8 cellular contexts compared by ENCODE assay signal in genomic region chr17:28726912-28727726, GRCh38. TPM values are rescaled to one million over a fixed set of nuclear protein-coding genes. Genes with fewer than 3 reads are reported as not detected.
DNase-seq lines count a peak whose midpoint lies in the region; ATAC-seq and TF ChIP-seq lines count a peak whose summit lies in the region.

No MANE protein-coding gene starts in this region.

- peak; percentile 78 for DNase-seq in DMS114 treated with DMSO at 0.1 percent for 48 hours (lab: John Stamatoyannopoulos, UW; ENCODE audit: unreplicated experiment)
- peak; percentile 93 for DNase-seq in Jurkat, Clone E6-1 (ENCODE audit: low read depth, low spot score)
- peak; percentile 93 for DNase-seq in PC-3
- DNase-seq in activated T-cell treated with anti-CD3 and anti-CD28 coated beads, Interleukin-2, amount 50 U/mL, for 4 hours: peak; percentile 89
- DNase-seq in stimulated activated CD8-positive, alpha-beta memory T cell treated with anti-CD3 and anti-CD28 coated beads, Interleukin-7, amount 100 ng/mL, for 4 hours (ENCODE audit: low read depth in 2 of 2): peak; percentile 82 to 85

- peak overlapping the region; percentile 88 for H3K4me3 ChIP-seq in Jurkat, Clone E6-1 (ENCODE audit: low read length)
- H3K4me3 ChIP-seq in PC-3 (ENCODE audit: low read length) (peak overlapping the region; percentile 86), esophagus (ENCODE audit: low read depth in 1 of 2, low read length in 2 of 2) (peak overlapping the region; percentile 70 to 80), muscle layer of duodenum (ENCODE audit: low read depth in 1 of 2, low read length in 2 of 2) (peak overlapping the region; percentile 62 to 79)

- H3K36me3 ChIP-seq in PC-3 (ENCODE audit: low read depth, low read length) (peaks cover 25% of the 10 kb centered on the region), esophagus (ENCODE audit: control insufficient read depth in 2 of 2, insufficient read depth in 2 of 2, low read length in 1 of 2) (peaks cover 0 to 15% of the 10 kb centered on the region in 2 donors), muscle layer of duodenum (ENCODE audit: control insufficient read depth in 1 of 2, insufficient read depth in 2 of 2, low read length in 2 of 2) (peaks cover 27 to 37% of the 10 kb centered on the region in 2 donors)

- H2AFZ ChIP-seq in PC-3 (ENCODE audit: low read length): peak overlapping the region; percentile 72

- H3K4me1 Mint-ChIP-seq in activated T-cell treated with anti-CD3 and anti-CD28 coated beads, Interleukin-2, amount 50 U/mL, for 4 hours (ENCODE audit: low read depth): peaks cover 44% of the 10 kb centered on the region

- H3K79me2 ChIP-seq in PC-3 (ENCODE audit: low read length): peaks cover 14% of the 10 kb centered on the region

- intact Hi-C loops in PC-3 (cut with micrococcal nuclease): loop anchor here (1.0 to 10.0 kb wide), 4 partner anchors 16 to 226 kb away; partner anchors contain the start of gene DHRS13

- peak; percentile 93 for TF ChIP-seq CTCF in PC-3 (conservative IDR thresholded peaks at IDR 0.05; ENCODE audit: low read depth, low read length)

- peaks cover 6% of the 10 kb centered on the region for H3F3A ChIP-seq in PC-3 (ENCODE audit: low read length, unreplicated experiment)

- H3K4me1 ChIP-seq in PC-3 (ENCODE audit: insufficient read depth, low read length): peaks cover 36% of the 10 kb centered on the region
- peaks cover 0 to 19% of the 10 kb centered on the region in 2 donors for H3K4me1 ChIP-seq in esophagus (ENCODE audit: control insufficient read depth in 2 of 2, insufficient read depth in 2 of 2, low read length in 1 of 2)
- H3K4me1 ChIP-seq in muscle layer of duodenum (ENCODE audit: control insufficient read depth in 1 of 2, insufficient read depth in 2 of 2, low read length in 2 of 2): peaks cover 4 to 31% of the 10 kb centered on the region in 2 donors

- H3K9me3 ChIP-seq in PC-3 (ENCODE audit: low read length) (no peaks in the 10 kb centered on the region), esophagus (ENCODE audit: control insufficient read depth in 2 of 2, insufficient read depth in 1 of 2, low read depth in 1 of 2, low read length in 1 of 2) (no peaks in the 10 kb centered on the region), muscle layer of duodenum (ENCODE audit: control insufficient read depth in 1 of 2, low read length in 2 of 2) (no peaks in the 10 kb centered on the region)

- CTCF ChIA-PET in PC-3 (lab: Charles Lee): interaction anchor here (0.5 to 4.0 kb wide), 12 partner anchors 8 to 395 kb away, joined by 3 to 55 read pairs (median 6); partner anchors contain the start of gene PHF12

- no peaks in the 10 kb centered on the region for H3K9me2 ChIP-seq in PC-3 (replicated peaks; ENCODE audit: low read length)

- no peaks in the 10 kb centered on the region for H3K27me3 ChIP-seq in PC-3 (ENCODE audit: low read length)
- no peaks in the 10 kb centered on the region for H3K27me3 ChIP-seq in esophagus (ENCODE audit: control insufficient read depth in 1 of 2, insufficient read depth in 2 of 2, low read length in 2 of 2)
- no peaks in the 10 kb centered on the region for H3K27me3 ChIP-seq in muscle layer of duodenum (ENCODE audit: low read depth, low read length)

- H3K9ac ChIP-seq in PC-3 (ENCODE audit: low read length): peak overlapping the region; percentile 94

- no peaks in the 10 kb centered on the region for H3K27me3 Mint-ChIP-seq in activated T-cell treated with anti-CD3 and anti-CD28 coated beads, Interleukin-2, amount 50 U/mL, for 4 hours (ENCODE audit: low read depth)

- peak overlapping the region; percentile 94 for H3K4me3 Mint-ChIP-seq in activated T-cell treated with anti-CD3 and anti-CD28 coated beads, Interleukin-2, amount 50 U/mL, for 4 hours

- 2% methylated on average over 41 of the region's 41 CpGs for WGBS in esophagus, 2 donors

- ATAC-seq in GM21528 (IDR thresholded peaks at IDR 0.05; ENCODE audit: low FRiP score, unreplicated experiment) (peak; percentile 42), PC-3 (peak; percentile 29)
- ATAC-seq in activated T-cell treated with anti-CD3 and anti-CD28 coated beads, Interleukin-2, amount 50 U/mL, for 4 hours: peak; percentile 26 to 31

- peak overlapping the region; percentile 100 for H3K4me2 ChIP-seq in PC-3 (ENCODE audit: low read length)

- H3K36me3 Mint-ChIP-seq in activated T-cell treated with anti-CD3 and anti-CD28 coated beads, Interleukin-2, amount 50 U/mL, for 4 hours (ENCODE audit: insufficient read depth): peaks cover 29% of the 10 kb centered on the region

- H3K27ac ChIP-seq in PC-3 (ENCODE audit: low read length) (peak overlapping the region; percentile 99), esophagus (ENCODE audit: low read depth in 2 of 2, low read length in 1 of 2) (peak overlapping the region; percentile 86 to 93), muscle layer of duodenum (ENCODE audit: low read length) (no peak overlapping the region)

- POLR2A ChIA-PET in PC-3 (lab: Charles Lee; ENCODE audit: unreplicated experiment): interaction anchor here (0.5 to 2.0 kb wide), 11 partner anchors 8 to 224 kb away, joined by 3 to 51 read pairs (median 4); partner anchors contain the start of genes PHF12 and PROCA1

- no peaks in the 10 kb centered on the region for H3K9me3 Mint-ChIP-seq in activated T-cell treated with anti-CD3 and anti-CD28 coated beads, Interleukin-2, amount 50 U/mL, for 4 hours

- peaks cover 16% of the 10 kb centered on the region for H4K20me1 ChIP-seq in PC-3 (ENCODE audit: low read length)

- no TSS peak for BruUV-seq in PC-3 (replicated peaks; lab: Mats Ljungman, UMichigan)

RNA-seq across cellular contexts. Expression of gene TLCD1, which starts 1.1 kb away (rescaled TPM):
- 2.3 TPM for polyA plus RNA-seq in Jurkat, Clone E6-1 (2012; ENCODE audit: insufficient read depth, insufficient read length)
- total RNA-seq in PC-3 (2014; rRNA removed): 7.1 and 9.3 TPM in 2 replicates
- 10 to 100 TPM; 20.8 to 28.5 (median 23.8) TPM for total RNA-seq in activated T-cell treated with anti-CD3 and anti-CD28 coated beads, Interleukin-2, amount 50 U/mL, for 4 hours
- 10 to 100 TPM; 12.5 to 16.9 TPM for polyA plus RNA-seq in esophagus

RNA-seq across cellular contexts. Expression of gene NEK8, which starts 1.5 kb away (rescaled TPM):
- 1.00 TPM for polyA plus RNA-seq in Jurkat, Clone E6-1 (2012; ENCODE audit: insufficient read depth, insufficient read length)
- total RNA-seq in PC-3 (2014; rRNA removed): 2.4 and 3.7 TPM in 2 replicates
- 1 to 10 TPM; 5.8 to 7.7 (median 7.6) TPM for total RNA-seq in activated T-cell treated with anti-CD3 and anti-CD28 coated beads, Interleukin-2, amount 50 U/mL, for 4 hours
- 1 to 10 TPM; 2.6 to 5.3 TPM for polyA plus RNA-seq in esophagus

RNA-seq across cellular contexts. Expression of gene RPL23A, which starts 7.3 kb away (rescaled TPM):
- polyA plus RNA-seq in Jurkat, Clone E6-1 (2012; ENCODE audit: insufficient read depth, insufficient read length): 1,510 TPM
- total RNA-seq in PC-3 (2014; rRNA removed): 390 and 515 TPM in 2 replicates
- total RNA-seq in activated T-cell treated with anti-CD3 and anti-CD28 coated beads, Interleukin-2, amount 50 U/mL, for 4 hours: 1,000 to 10,000 TPM; 2,218 to 2,392 (median 2,312) TPM
- polyA plus RNA-seq in esophagus: 1,000 to 10,000 TPM in 1 of 2 donors, 100 to 1,000 TPM in 1; 745 to 1,436 TPM

RNA-seq across cellular contexts. Expression of gene RAB34, which starts 9.5 kb away (rescaled TPM):
- polyA plus RNA-seq in Jurkat, Clone E6-1 (2012; ENCODE audit: insufficient read depth, insufficient read length): not detected
- 207 and 211 TPM in 2 replicates for total RNA-seq in PC-3 (2014; rRNA removed)
- total RNA-seq in activated T-cell treated with anti-CD3 and anti-CD28 coated beads, Interleukin-2, amount 50 U/mL, for 4 hours: 100 to 1,000 TPM in 1 of 3 donors, 10 to 100 TPM in 2; 11.3 to 100 (median 14.1) TPM
- 10 to 100 TPM; 31.5 to 42.2 TPM for polyA plus RNA-seq in esophagus

RNA-seq across cellular contexts. Expression of gene PROCA1, which starts 15.4 kb away (rescaled TPM):
- 1.5 TPM for polyA plus RNA-seq in Jurkat, Clone E6-1 (2012; ENCODE audit: insufficient read depth, insufficient read length)
- total RNA-seq in PC-3 (2014; rRNA removed): 1.9 and 2.6 TPM in 2 replicates
- total RNA-seq in activated T-cell treated with anti-CD3 and anti-CD28 coated beads, Interleukin-2, amount 50 U/mL, for 4 hours: 1 to 10 TPM in 2 of 3 donors, under 1 TPM in 1; 0.83 to 1.2 (median 1.1) TPM
- polyA plus RNA-seq in esophagus: 1 to 10 TPM in 1 of 2 donors, under 1 TPM in 1; 0.59 to 2.0 TPM
